9 cellular contexts compared by ENCODE assay signal in the genomic region with DNA sequence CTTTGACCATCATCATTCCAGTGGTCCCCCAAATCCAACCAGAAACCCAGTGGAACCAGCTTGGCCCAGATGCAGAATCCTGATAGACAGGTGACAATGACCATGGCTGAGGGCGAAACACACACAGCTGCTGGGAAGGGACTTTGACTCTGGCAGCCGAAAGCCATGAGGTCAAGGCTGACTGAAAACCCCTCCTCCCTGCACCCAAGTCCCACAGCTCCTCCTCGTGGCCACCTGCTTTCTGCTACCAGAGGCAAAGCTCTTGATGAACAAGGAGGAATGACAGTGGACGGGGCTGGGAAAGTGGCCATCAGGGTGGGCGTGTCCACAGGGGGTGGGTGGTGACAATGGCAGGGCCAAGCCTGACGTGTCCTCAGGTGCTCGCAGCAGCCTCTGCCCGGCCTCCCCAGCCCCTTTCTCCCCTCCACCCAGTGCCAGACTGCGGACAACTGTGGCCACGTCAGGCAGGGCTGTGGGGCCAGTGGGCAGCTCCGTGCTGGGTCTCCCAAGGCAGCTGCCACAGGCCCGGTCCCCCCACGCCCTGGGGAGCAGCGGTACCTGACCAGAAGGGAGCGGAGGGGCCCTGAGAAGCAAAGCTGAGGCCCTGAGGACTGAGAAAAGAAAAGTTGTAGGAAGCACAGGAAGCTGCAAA. TPM values are rescaled to one million over a fixed set of nuclear protein-coding genes. Genes with fewer than 3 reads are reported as not detected.
DNase-seq lines count a peak whose midpoint lies in the region; ATAC-seq and TF ChIP-seq lines count a peak whose summit lies in the region.
"Had no signal": no experiment of that assay in that cellular context is flagged by ENCODE, and none has a peak within 500 bp of the region (broad histone marks: within the 10 kb centered on the region; RNA-seq: fewer than 3 reads in every experiment).

No MANE protein-coding gene starts in this region.

- H3K36me3 ChIP-seq in stomach, result peaks cover 14 to 86% (median 81%) of the 10 kb centered on the region in 4 donors

- no peak for TF ChIP-seq EP300 in stomach (IDR thresholded peaks at IDR 0.05)

- H3K9me3 ChIP-seq in stomach, result peaks cover 6 to 20% (median 15%) of the 10 kb centered on the region in 4 donors

- TF ChIP-seq POLR2A in stomach (IDR thresholded peaks at IDR 0.05), result no peak

- POLR2A ChIA-PET in activated CD4-positive, alpha-beta T cell treated with anti-CD3 and anti-CD28 coated beads for 36 hours (lab: Charles Lee), result no interaction called here

- H3K9me3 Mint-ChIP-seq in activated CD4-positive, alpha-beta T cell treated with anti-CD3 and anti-CD28 coated beads for 36 hours (ENCODE audit: low read depth), result peaks cover 13% of the 10 kb centered on the region
- peaks cover 6% of the 10 kb centered on the region for H3K9me3 Mint-ChIP-seq in activated CD4-positive, alpha-beta T cell treated with anti-CD3 and anti-CD28 coated beads, Interleukin-2, amount 10 ng/mL, durations not matched to agents 24 days and 14 days

- in situ Hi-C loops in SK-MEL-5 (cut with HindIII; ENCODE audit: low pct_unique_long_range_greater_than_20kb, low sequenced_read_pairs) (no loop called here), KBM-7 (cut with MboI; ENCODE audit: low pct_unique_long_range_greater_than_20kb, low sequenced_read_pairs) (no loop called here)

- H3K4me3 Mint-ChIP-seq in activated CD4-positive, alpha-beta T cell treated with anti-CD3 and anti-CD28 coated beads for 36 hours, result no peak overlapping the region
- H3K4me3 Mint-ChIP-seq in activated CD4-positive, alpha-beta T cell treated with anti-CD3 and anti-CD28 coated beads, Interleukin-2, amount 10 ng/mL, durations not matched to agents 24 days and 14 days, result no peak overlapping the region
- H3K4me3 Mint-ChIP-seq: dendritic cell treated with granulocyte-macrophage colony-stimulating factor and Interleukin-4, amounts not matched to agents 40 ng/mL and 50 ng/mL, for 4 days had no signal

- H3K4me1 Mint-ChIP-seq in activated CD4-positive, alpha-beta T cell treated with anti-CD3 and anti-CD28 coated beads for 36 hours, result no peaks in the 10 kb centered on the region
- no peaks in the 10 kb centered on the region for H3K4me1 Mint-ChIP-seq in activated CD4-positive, alpha-beta T cell treated with anti-CD3 and anti-CD28 coated beads, Interleukin-2, amount 10 ng/mL, durations not matched to agents 24 days and 14 days

- peaks cover 9% of the 10 kb centered on the region for H3K36me3 Mint-ChIP-seq in activated CD4-positive, alpha-beta T cell treated with anti-CD3 and anti-CD28 coated beads for 36 hours (ENCODE audit: low read depth)
- no peaks in the 10 kb centered on the region for H3K36me3 Mint-ChIP-seq in activated CD4-positive, alpha-beta T cell treated with anti-CD3 and anti-CD28 coated beads, Interleukin-2, amount 10 ng/mL, durations not matched to agents 24 days and 14 days (ENCODE audit: low read depth)

- ATAC-seq in activated CD4-positive, alpha-beta T cell treated with anti-CD3 and anti-CD28 coated beads for 36 hours, result no peak
- no peak for ATAC-seq in HG02759 (IDR thresholded peaks at IDR 0.05; ENCODE audit: unreplicated experiment)

- H3K4me1 ChIP-seq in stomach, result no peaks in the 10 kb centered on the region

- CTCF ChIA-PET in activated CD4-positive, alpha-beta T cell treated with anti-CD3 and anti-CD28 coated beads for 36 hours (lab: Charles Lee), result interaction anchor here (0.7 kb wide), 1 partner anchor 9 kb away, joined by 3 read pairs; no protein-coding TSS in a partner anchor

- H3K27ac ChIP-seq in stomach, result no peak overlapping the region

- no peaks in the 10 kb centered on the region for H3K27me3 Mint-ChIP-seq in activated CD4-positive, alpha-beta T cell treated with anti-CD3 and anti-CD28 coated beads for 36 hours
- no peaks in the 10 kb centered on the region for H3K27me3 Mint-ChIP-seq in activated CD4-positive, alpha-beta T cell treated with anti-CD3 and anti-CD28 coated beads, Interleukin-2, amount 10 ng/mL, durations not matched to agents 24 days and 14 days
- H3K27me3 Mint-ChIP-seq: dendritic cell treated with granulocyte-macrophage colony-stimulating factor and Interleukin-4, amounts not matched to agents 40 ng/mL and 50 ng/mL, for 4 days had no signal

- intact Hi-C loops in activated CD4-positive, alpha-beta T cell treated with anti-CD3 and anti-CD28 coated beads for 36 hours (cut with DNase I, micrococcal nuclease), result no loop called here
- intact Hi-C loops in activated CD4-positive, alpha-beta T cell treated with anti-CD3 and anti-CD28 coated beads, Interleukin-2, amount 10 ng/mL, durations not matched to agents 24 days and 14 days (cut with micrococcal nuclease), result no loop called here
- intact Hi-C loops in stomach (cut with DNase I; ENCODE audit: low total_unique reads), result no loop called here

- H3K27ac Mint-ChIP-seq in activated CD4-positive, alpha-beta T cell treated with anti-CD3 and anti-CD28 coated beads for 36 hours, result no peak overlapping the region
- no peak overlapping the region for H3K27ac Mint-ChIP-seq in activated CD4-positive, alpha-beta T cell treated with anti-CD3 and anti-CD28 coated beads, Interleukin-2, amount 10 ng/mL, durations not matched to agents 24 days and 14 days
- H3K27ac Mint-ChIP-seq: dendritic cell treated with granulocyte-macrophage colony-stimulating factor and Interleukin-4, amounts not matched to agents 40 ng/mL and 50 ng/mL, for 4 days had no signal

- TF ChIP-seq CTCF in stomach (IDR thresholded peaks at IDR 0.05), result no peak

- peak; percentile 38 for DNase-seq in activated CD4-positive, alpha-beta T cell treated with anti-CD3 and anti-CD28 coated beads for 36 hours
- DNase-seq in activated CD4-positive, alpha-beta T cell treated with anti-CD3 and anti-CD28 coated beads, Interleukin-2, amount 10 ng/mL, durations not matched to agents 24 days and 14 days, result no peak
- DNase-seq in SK-MEL-5 (ENCODE audit: low read depth, low spot score) (peak; percentile 48), iPS-NIHi7 (ENCODE audit: extremely low spot score) (peak; percentile 79), stomach (peak; percentile 21), KBM-7 (no peak), retina (no peak)

- 84 to 91% (median 89%) methylated on average over 13 to 15 of the region's 15 CpGs for WGBS in stomach, 5 donors

- H3K27me3 ChIP-seq in stomach, result no peaks in the 10 kb centered on the region

- H3K4me3 ChIP-seq in stomach, result no peak overlapping the region

RNA-seq across cellular contexts. Expression of a gene that starts 30.8 kb away (rescaled TPM):
- 1 to 10 TPM; 7.8 to 8.2 TPM for total RNA-seq in activated CD4-positive, alpha-beta T cell treated with anti-CD3 and anti-CD28 coated beads for 36 hours
- 0.54 and 0.68 TPM in 2 replicates for total RNA-seq in activated CD4-positive, alpha-beta T cell treated with anti-CD3 and anti-CD28 coated beads, Interleukin-2, amount 10 ng/mL, durations not matched to agents 24 days and 14 days
- 0.61 and 0.88 TPM in 2 replicates for total RNA-seq in SK-MEL-5 (2014; rRNA removed; shearing (Covaris generic))
- polyA plus RNA-seq in SK-MEL-5 (2015; cell fraction: cytosol; rRNA removed), result 0.45 and 1.8 TPM in 2 replicates
- polyA plus RNA-seq in SK-MEL-5 (2015; cell fraction: nucleus; rRNA removed), result 0.78 and 3.1 TPM in 2 replicates
- 10 to 100 TPM in 1 of 5 donors, 1 to 10 TPM in 3, not detected in 1; 2.3 to 15.2 (median 3.9) TPM for total RNA-seq in stomach
- 1 to 10 TPM in 1 of 3 donors, under 1 TPM in 2; 0.76 to 2.6 (median 0.93) TPM for polyA plus RNA-seq in stomach

Comparison
In these comparisons a context has a peak if more than half of its experiments do, and no peak if none do; other contexts are left out.
1. DNase-seq: peak in activated CD4-positive, alpha-beta T cell treated with anti-CD3 and anti-CD28 coated beads for 36 hours (single experiment), SK-MEL-5 (single experiment), iPS-NIHi7 (single experiment) and stomach (single experiment); none in activated CD4-positive, alpha-beta T cell treated with anti-CD3 and anti-CD28 coated beads, Interleukin-2, amount 10 ng/mL, durations not matched to agents 24 days and 14 days (single experiment), KBM-7 (single experiment) and retina (single experiment).